In genomic region chr3:52025453-52025852, GRCh38 we compare ENCODE assay signal across 12 cellular contexts. TPM values are rescaled to one million over a fixed set of nuclear protein-coding genes. Genes with fewer than 3 reads are reported as not detected.
DNase-seq lines count a peak whose midpoint lies in the region; TF ChIP-seq lines count a peak whose summit lies in the region.
"Had no signal": no experiment of that assay in that cellular context is flagged by ENCODE, and none has a peak within 500 bp of the region (broad histone marks: within the 10 kb centered on the region; RNA-seq: fewer than 3 reads in every experiment).

No MANE protein-coding gene starts in this region.

- peaks cover 5% of the 10 kb centered on the region for H3K4me1 Mint-ChIP-seq in endodermal cell

- no peak overlapping the region for H3K4me3 ChIP-seq in endodermal cell (ENCODE audit: low read length)
- H3K4me3 ChIP-seq in spleen, result no peak overlapping the region

- H3K9ac ChIP-seq in endodermal cell (ENCODE audit: extremely low read depth, low read length, poor library complexity, severe bottlenecking), result no peak overlapping the region

- no peak overlapping the region for H3K27ac Mint-ChIP-seq in endodermal cell
- H3K27ac Mint-ChIP-seq: stimulated activated naive B cell treated with anti-CD40 and anti-IgM and Interleukin-4, amounts not matched to agents 10 μg/mL and 1 μg/mL and 100 μg/mL, for 72 hours; T-helper 1 cell treated with Interleukin-12 subunit alpha and Interleukin-12 subunit beta and Interleukin-4 antibody, amounts not matched to agents 30 μg/mL and 1 μg/mL, for 36 hours had no signal

- H3K27me3 Mint-ChIP-seq in endodermal cell (ENCODE audit: insufficient read depth), result no peaks in the 10 kb centered on the region

- DNase-seq in NCI-H2171 treated with DMSO at 0.1 percent for 48 hours (lab: John Stamatoyannopoulos, UW) (peak; percentile 16), NCI-H2171 (lab: John Stamatoyannopoulos, UW) (no peak), endodermal cell (no peak), spleen (peak; percentile 78), NCI-H1105 treated with DMSO at 0.1 percent for 48 hours (lab: John Stamatoyannopoulos, UW) (no peak)
- no peak for DNase-seq in activated naive CD4-positive, alpha-beta T cell treated with Interleukin-2 at 50 U/mL for 16 hours
- DNase-seq: activated effector memory CD4-positive, alpha-beta T cell treated with anti-CD3 and anti-CD28 coated beads, Interleukin-2, amount 50 U/mL, for 16 hours; amygdala; Karpas-422; stimulated activated naive B cell treated with anti-CD40 and anti-IgM and Interleukin-4, amounts not matched to agents 10 μg/mL and 1 μg/mL and 100 μg/mL, for 72 hours had no signal

- no peaks in the 10 kb centered on the region for H3K36me3 Mint-ChIP-seq in endodermal cell (ENCODE audit: low read depth)
- H3K36me3 Mint-ChIP-seq: stimulated activated naive B cell treated with anti-CD40 and anti-IgM and Interleukin-4, amounts not matched to agents 10 μg/mL and 1 μg/mL and 100 μg/mL, for 72 hours had no signal

- intact Hi-C loops in spleen (cut with DNase I; ENCODE audit: low total_unique reads), result no loop called here

- no peak for TF ChIP-seq POLR2A in spleen (IDR thresholded peaks at IDR 0.05)

- H3K27me3 ChIP-seq in endodermal cell (ENCODE audit: control insufficient read depth, insufficient read depth, low read length, poor library complexity, severe bottlenecking), result no peaks in the 10 kb centered on the region
- no peaks in the 10 kb centered on the region for H3K27me3 ChIP-seq in spleen (replicated peaks in 1 of 7)

- H3K36me3 ChIP-seq in endodermal cell (ENCODE audit: control insufficient read depth, insufficient read depth, low read length), result no peaks in the 10 kb centered on the region
- H3K36me3 ChIP-seq in spleen, result no peaks in the 10 kb centered on the region

- peak overlapping the region; percentile 7 for H3K27ac ChIP-seq in endodermal cell (ENCODE audit: low read depth, low read length)
- no peak overlapping the region for H3K27ac ChIP-seq in spleen
- H3K27ac ChIP-seq: 22Rv1 had no signal

- 92 to 95% methylated on average over 4 to 7 of the region's 7 CpGs for WGBS in endodermal cell (ENCODE audit: insufficient coverage in 1 of 2, insufficient read length in 1 of 2), 2 experiments
- WGBS in spleen, 5 donors, result 59 to 85% (median 76%) methylated on average over 5 to 7 of the region's 7 CpGs

- TF ChIP-seq CTCF in endodermal cell (conservative IDR thresholded peaks at IDR 0.05) (no peak), spleen (IDR thresholded peaks at IDR 0.05 in 8 of 11, conservative IDR thresholded peaks at IDR 0.05 in 3 of 11) (no peak)

- H3K9me3 ChIP-seq in endodermal cell (ENCODE audit: control insufficient read depth, low read length) (no peaks in the 10 kb centered on the region), spleen (no peaks in the 10 kb centered on the region)

- no peaks in the 10 kb centered on the region for H3K9me3 Mint-ChIP-seq in endodermal cell
- H3K9me3 Mint-ChIP-seq: stimulated activated naive B cell treated with anti-CD40 and anti-IgM and Interleukin-4, amounts not matched to agents 10 μg/mL and 1 μg/mL and 100 μg/mL, for 72 hours; T-helper 1 cell treated with Interleukin-12 subunit alpha and Interleukin-12 subunit beta and Interleukin-4 antibody, amounts not matched to agents 30 μg/mL and 1 μg/mL, for 36 hours had no signal

- no peak overlapping the region for H3K4me3 Mint-ChIP-seq in endodermal cell
- H3K4me3 Mint-ChIP-seq: stimulated activated naive B cell treated with anti-CD40 and anti-IgM and Interleukin-4, amounts not matched to agents 10 μg/mL and 1 μg/mL and 100 μg/mL, for 72 hours; T-helper 1 cell treated with Interleukin-12 subunit alpha and Interleukin-12 subunit beta and Interleukin-4 antibody, amounts not matched to agents 30 μg/mL and 1 μg/mL, for 36 hours had no signal

- no peaks in the 10 kb centered on the region for H3K4me1 ChIP-seq in endodermal cell (ENCODE audit: control insufficient read depth, insufficient read depth, low read length)
- peaks cover 16 to 75% (median 43%) of the 10 kb centered on the region in 6 donors for H3K4me1 ChIP-seq in spleen

RNA-seq across cellular contexts. Expression of gene RPL29, which starts 29.8 kb away (rescaled TPM):
- total RNA-seq in endodermal cell (1,000 to 10,000 TPM; 1,325 to 1,600 TPM), spleen (1,000 to 10,000 TPM in 4 of 7 donors, 100 to 1,000 TPM in 3; 684 to 1,403 (median 1,036) TPM)
- polyA plus RNA-seq in endodermal cell (2013, experiment 1 of 2), result 1,775 TPM
- 1,656 TPM for polyA plus RNA-seq in endodermal cell (2013, experiment 2 of 2)
- polyA plus RNA-seq in spleen, result 1,000 to 10,000 TPM; 3,003 to 4,302 (median 4,113) TPM

RNA-seq across cellular contexts. Expression of gene DUSP7, which starts 30.9 kb away (rescaled TPM):
- total RNA-seq in endodermal cell (10 to 100 TPM; 14.2 to 16.7 TPM), spleen (10 to 100 TPM; 31.5 to 68.6 (median 42.6) TPM)
- 11.4 TPM for polyA plus RNA-seq in endodermal cell (2013, experiment 1 of 2)
- polyA plus RNA-seq in endodermal cell (2013, experiment 2 of 2), result 9.9 TPM
- polyA plus RNA-seq in spleen, result 10 to 100 TPM in 1 of 3 donors, 1 to 10 TPM in 2; 5.4 to 20.1 (median 6.9) TPM

RNA-seq across cellular contexts. Expression of gene ACY1, which starts 42.1 kb away (rescaled TPM):
- total RNA-seq in endodermal cell (10 to 100 TPM; 58.2 to 69.4 TPM), spleen (10 to 100 TPM; 16.7 to 31.1 (median 26.0) TPM)
- 26.0 TPM for polyA plus RNA-seq in endodermal cell (2013, experiment 1 of 2)
- polyA plus RNA-seq in endodermal cell (2013, experiment 2 of 2), result 22.8 TPM
- 10 to 100 TPM; 28.1 to 29.8 (median 29.2) TPM for polyA plus RNA-seq in spleen

RNA-seq across cellular contexts. Expression of gene ABHD14A, which starts 50.6 kb away (rescaled TPM):
- total RNA-seq in endodermal cell (10 to 100 TPM in 1 of 2 donors, 1 to 10 TPM in 1; 9.6 to 10.1 TPM), spleen (10 to 100 TPM in 4 of 7 donors, 1 to 10 TPM in 3; 8.7 to 23.9 (median 12.3) TPM)
- 14.9 TPM for polyA plus RNA-seq in endodermal cell (2013, experiment 1 of 2)
- 15.1 TPM for polyA plus RNA-seq in endodermal cell (2013, experiment 2 of 2)
- 10 to 100 TPM; 18.7 to 26.7 (median 22.1) TPM for polyA plus RNA-seq in spleen

RNA-seq across cellular contexts. Expression of gene ABHD14B, which starts 51.6 kb away (rescaled TPM):
- total RNA-seq in endodermal cell (10 to 100 TPM; 11.4 to 12.9 TPM), spleen (10 to 100 TPM; 33.8 to 74.9 (median 56.3) TPM)
- 10.4 TPM for polyA plus RNA-seq in endodermal cell (2013, experiment 1 of 2)
- 8.6 TPM for polyA plus RNA-seq in endodermal cell (2013, experiment 2 of 2)
- 10 to 100 TPM; 60.1 to 71.4 (median 66.8) TPM for polyA plus RNA-seq in spleen

Comparison
In these comparisons a context has a peak if more than half of its experiments do, and no peak if none do; other contexts are left out.
1. DNase-seq: peak in NCI-H2171 treated with DMSO at 0.1 percent for 48 hours (single experiment) and spleen (single experiment); none in NCI-H2171 (single experiment), endodermal cell (single experiment), NCI-H1105 treated with DMSO at 0.1 percent for 48 hours (single experiment) and activated naive CD4-positive, alpha-beta T cell treated with Interleukin-2 at 50 U/mL for 16 hours (single experiment).